Comparison of ENCODE assay signal across 14 cellular contexts in genomic region chr2:68236080-68236734, GRCh38. TPM values are rescaled to one million over a fixed set of nuclear protein-coding genes. Genes with fewer than 3 reads are reported as not detected.
DNase-seq lines count a peak whose midpoint lies in the region; ATAC-seq and TF ChIP-seq lines count a peak whose summit lies in the region.
"Had no signal": no experiment of that assay in that cellular context is flagged by ENCODE, and none has a peak within 500 bp of the region (broad histone marks: within the 10 kb centered on the region; RNA-seq: fewer than 3 reads in every experiment).

No MANE protein-coding gene starts in this region.

- peak overlapping the region; percentile 76; the same call in 1 of the 2 replicates for H3K18ac ChIP-seq in IMR-90 (ENCODE audit: low read depth, low read length)

- in situ Hi-C loops in IMR-90 (cut with MboI; ENCODE audit: low sequenced_read_pairs): no loop called here

- no peak overlapping the region; the same call in 1 of the 2 replicates for H2AK5ac ChIP-seq in IMR-90 (ENCODE audit: low read depth, low read length)

- TF ChIP-seq CTCF in CD4-positive, alpha-beta T cell (IDR thresholded peaks at IDR 0.05): no peak
- TF ChIP-seq CTCF in IMR-90 (conservative IDR thresholded peaks at IDR 0.05; ENCODE audit: low read depth, low read length) (no peak), colonic mucosa (IDR thresholded peaks at IDR 0.05) (no peak)

- no peak overlapping the region for H3K4ac ChIP-seq in IMR-90 (ENCODE audit: low read depth, low read length)

- dilution Hi-C loops in IMR-90 (cut with HindIII; ENCODE audit: low sequenced_read_pairs, unreplicated experiment): no loop called here

- H3K27me3 ChIP-seq in CD4-positive, alpha-beta T cell (ENCODE audit: control insufficient read depth, insufficient read depth, low read length): no peaks in the 10 kb centered on the region
- H3K27me3 ChIP-seq in IMR-90 (ENCODE audit: control insufficient read depth, insufficient read depth, low read length): no peaks in the 10 kb centered on the region
- H3K27me3 ChIP-seq in colonic mucosa: no peaks in the 10 kb centered on the region
- H3K27me3 ChIP-seq: testis had no signal

- H3K9me3 ChIP-seq in CD4-positive, alpha-beta T cell (ENCODE audit: control insufficient read depth, low read length): no peaks in the 10 kb centered on the region
- H3K9me3 ChIP-seq in IMR-90 (ENCODE audit: control insufficient read depth, insufficient read depth, low read length) (no peaks in the 10 kb centered on the region), colonic mucosa (no peaks in the 10 kb centered on the region)
- H3K9me3 ChIP-seq: testis had no signal

- no peak overlapping the region for H2BK15ac ChIP-seq in IMR-90 (ENCODE audit: low read depth, low read length)

- BruUV-seq in IMR-90 (replicated peaks; lab: Mats Ljungman, UMichigan): no TSS peak

- no peaks in the 10 kb centered on the region for H3K27me3 Mint-ChIP-seq in CD4-positive, alpha-beta T cell
- H3K27me3 Mint-ChIP-seq in activated T-helper 17 cell treated with anti-CD3 and anti-CD28 coated beads, Interleukin-2, amount 50 U/mL, for 72 hours: no peaks in the 10 kb centered on the region
- no peaks in the 10 kb centered on the region for H3K27me3 Mint-ChIP-seq in naive thymus-derived CD8-positive, alpha-beta T cell

- no peak overlapping the region for H4K91ac ChIP-seq in IMR-90 (ENCODE audit: insufficient read depth, low read depth, low read length)

- H3K56ac ChIP-seq in IMR-90 (ENCODE audit: extremely low read depth, insufficient read depth, low read length): no peak overlapping the region

- peaks cover 0 to 37% of the 10 kb centered on the region in 2 experiments; a peak in 3 of 4 replicates for H3K79me1 ChIP-seq in IMR-90 (ENCODE audit: low read depth in 1 of 2, low read length in 2 of 2)

- peak overlapping the region; percentile 5 for H3K4me3 Mint-ChIP-seq in CD4-positive, alpha-beta T cell
- peak overlapping the region; percentile 62 for H3K4me3 Mint-ChIP-seq in activated T-helper 17 cell treated with anti-CD3 and anti-CD28 coated beads, Interleukin-2, amount 50 U/mL, for 72 hours
- peak overlapping the region in 9 of 10 donors; percentile 0 to 59 (median 26) for H3K4me3 Mint-ChIP-seq in naive thymus-derived CD8-positive, alpha-beta T cell

- H4K20me1 ChIP-seq in IMR-90 (ENCODE audit: insufficient read depth, low read length): peaks cover 85% of the 10 kb centered on the region

- intact Hi-C loops in CD4-positive, alpha-beta T cell (cut with DNase I, micrococcal nuclease): loop anchor here in 1 of 2 experiments (1.0 kb wide), 1 partner anchor 17 kb away; no protein-coding TSS in a partner anchor
- intact Hi-C loops in IMR-90 (cut with micrococcal nuclease): loop anchor here (5.0 kb wide), 1 partner anchor 34 kb away; no protein-coding TSS in a partner anchor
- intact Hi-C loops in colonic mucosa (cut with DNase I): no loop called here

- peak overlapping the region; percentile 87; the same call in 1 of the 2 replicates for H3K23ac ChIP-seq in IMR-90 (ENCODE audit: low read depth, low read length)

- H2BK5ac ChIP-seq in IMR-90 (ENCODE audit: low read depth, low read length, poor library complexity, severe bottlenecking): peak overlapping the region; percentile 73

- no peak for TF ChIP-seq POLR2A in IMR-90 (IDR thresholded peaks at IDR 0.05; ENCODE audit: low read depth, low read length)

- POLR2A ChIA-PET in CD4-positive, alpha-beta T cell (lab: Charles Lee): interaction anchor here (1.4 to 1.9 kb wide), 6 partner anchors 11 to 111 kb away, joined by 3 to 8 read pairs (median 4); partner anchors contain the start of gene PPP3R1
- POLR2A ChIA-PET in IMR-90 (lab: Charles Lee; ENCODE audit: unreplicated experiment): no interaction called here
- POLR2A ChIA-PET in naive thymus-derived CD8-positive, alpha-beta T cell (lab: Charles Lee): interaction anchor here (1.6 kb wide), 1 partner anchor 15 kb away, joined by 5 read pairs; no protein-coding TSS in a partner anchor

- no peak overlapping the region; the same call in 1 of the 2 replicates for H3K14ac ChIP-seq in IMR-90 (replicated peaks; ENCODE audit: low read depth, low read length)

- DNase-seq in CD4-positive, alpha-beta T cell: no peak
- DNase-seq in IMR-90 (no peak), colonic mucosa (no peak), NCI-H446 (lab: John Stamatoyannopoulos, UW) (no peak)
- peak in 3 of 10 donors; percentile 19 to 21 (median 20) for DNase-seq in naive thymus-derived CD8-positive, alpha-beta T cell
- DNase-seq: foreskin fibroblast; GDM1; NCI-H1930; NK-92 treated with Interleukin-12 subunit alpha and Interleukin-12 subunit beta, amount 100 ng/mL, for 24 hours; testis had no signal

- H3K36me3 ChIP-seq in IMR-90 (ENCODE audit: control insufficient read depth, insufficient read depth, low read length): no peaks in the 10 kb centered on the region; the same call in 1 of the 2 replicates
- H3K36me3 ChIP-seq in colonic mucosa: no peaks in the 10 kb centered on the region

- H2BK20ac ChIP-seq in IMR-90 (ENCODE audit: low read depth, low read length): 0 out of 2 replicates have a peak overlapping the region, but pooled peaks have one; percentile 13

- peak overlapping the region; percentile 44; the same call in 1 of the 2 replicates for H3K4me2 ChIP-seq in IMR-90 (ENCODE audit: low read depth, low read length)

- H2AK9ac ChIP-seq in IMR-90 (replicated peaks; ENCODE audit: low read depth, low read length, poor library complexity): no peak overlapping the region

- no peak overlapping the region for H2BK120ac ChIP-seq in IMR-90 (ENCODE audit: low read depth, low read length)

- H3K4me3 ChIP-seq in IMR-90 (ENCODE audit: insufficient read depth, low read depth, low read length) (no peak overlapping the region), colonic mucosa (no peak overlapping the region)
- H3K4me3 ChIP-seq: testis had no signal

- peaks cover 15% of the 10 kb centered on the region for H3K36me3 Mint-ChIP-seq in CD4-positive, alpha-beta T cell (ENCODE audit: low read depth)
- peaks cover 32% of the 10 kb centered on the region for H3K36me3 Mint-ChIP-seq in activated T-helper 17 cell treated with anti-CD3 and anti-CD28 coated beads, Interleukin-2, amount 50 U/mL, for 72 hours (ENCODE audit: low read depth)
- peaks cover 0 to 11% (median 9%) of the 10 kb centered on the region in 3 donors for H3K36me3 Mint-ChIP-seq in naive thymus-derived CD8-positive, alpha-beta T cell

- CTCF ChIA-PET in CD4-positive, alpha-beta T cell (lab: Charles Lee): interaction anchor here (0.7 to 1.5 kb wide), 5 partner anchors 9 to 93 kb away, joined by 3 to 5 read pairs (median 4); no protein-coding TSS in a partner anchor
- CTCF ChIA-PET in IMR-90 (lab: Yijun Ruan, JAX): no interaction called here

- H3K27ac ChIP-seq in CD4-positive, alpha-beta T cell (ENCODE audit: low read depth, low read length): no peak overlapping the region
- H3K27ac ChIP-seq in IMR-90 (ENCODE audit: insufficient read depth, low read length) (no peak overlapping the region), colonic mucosa (no peak overlapping the region)
- H3K27ac ChIP-seq: testis had no signal

- H3K4me1 ChIP-seq in IMR-90 (ENCODE audit: control insufficient read depth, insufficient read depth, low read length) (peaks cover 24% of the 10 kb centered on the region), colonic mucosa (no peaks in the 10 kb centered on the region)

- H3K9me1 ChIP-seq in IMR-90 (ENCODE audit: insufficient read depth, low read length): peaks cover 6% of the 10 kb centered on the region

- H3K9ac ChIP-seq in IMR-90 (ENCODE audit: low read depth, low read length): no peak overlapping the region
- H3K9ac ChIP-seq in colonic mucosa (ENCODE audit: low read depth in 2 of 2, low read length in 2 of 2): no peak overlapping the region

- H3K4me1 Mint-ChIP-seq in CD4-positive, alpha-beta T cell (ENCODE audit: low read depth): peaks cover 87% of the 10 kb centered on the region
- peaks cover 58% of the 10 kb centered on the region for H3K4me1 Mint-ChIP-seq in activated T-helper 17 cell treated with anti-CD3 and anti-CD28 coated beads, Interleukin-2, amount 50 U/mL, for 72 hours
- peaks cover 30 to 96% (median 84%) of the 10 kb centered on the region in 4 donors for H3K4me1 Mint-ChIP-seq in naive thymus-derived CD8-positive, alpha-beta T cell

- H2AFZ ChIP-seq in IMR-90 (replicated peaks; ENCODE audit: low read length, poor library complexity): no peak overlapping the region

- peak overlapping the region; percentile 26 for H3K27ac Mint-ChIP-seq in CD4-positive, alpha-beta T cell
- H3K27ac Mint-ChIP-seq in activated T-helper 17 cell treated with anti-CD3 and anti-CD28 coated beads, Interleukin-2, amount 50 U/mL, for 72 hours: peak overlapping the region; percentile 31
- H3K27ac Mint-ChIP-seq in naive thymus-derived CD8-positive, alpha-beta T cell: peak overlapping the region in 6 of 10 donors; percentile 2 to 51 (median 34)

- no peak for TF ChIP-seq RAD21 in IMR-90 (IDR thresholded peaks at IDR 0.05; ENCODE audit: low read length)

- peak; percentile 64 for ATAC-seq in CD4-positive, alpha-beta T cell (ENCODE audit: poor library complexity)
- ATAC-seq in IMR-90 (ENCODE audit: low read depth) (no peak), GM21381 (IDR thresholded peaks at IDR 0.05; ENCODE audit: unreplicated experiment) (no peak), GM18498 (IDR thresholded peaks at IDR 0.05; ENCODE audit: unreplicated experiment) (no peak)
- no peak for ATAC-seq in activated T-helper 17 cell treated with anti-CD3 and anti-CD28 coated beads, Interleukin-2, amount 50 U/mL, for 72 hours (replicated peaks)
- peak; percentile 71 to 72 for ATAC-seq in naive thymus-derived CD8-positive, alpha-beta T cell
- ATAC-seq: HepG2 had no signal

- H4K5ac ChIP-seq in IMR-90 (ENCODE audit: low read depth, low read length): peak overlapping the region; percentile 70; the same call in 1 of the 2 replicates

- H4K8ac ChIP-seq in IMR-90 (ENCODE audit: low read depth in 2 of 2, low read length in 2 of 2): peak overlapping the region in 1 of 2 experiments; percentile 4; a peak in 1 of 4 replicates

- no peaks in the 10 kb centered on the region for H3K9me3 Mint-ChIP-seq in CD4-positive, alpha-beta T cell
- H3K9me3 Mint-ChIP-seq in activated T-helper 17 cell treated with anti-CD3 and anti-CD28 coated beads, Interleukin-2, amount 50 U/mL, for 72 hours: no peaks in the 10 kb centered on the region
- H3K9me3 Mint-ChIP-seq in naive thymus-derived CD8-positive, alpha-beta T cell: no peaks in the 10 kb centered on the region

- no CpG with 5 or more reads among the region's 5 CpGs for WGBS in IMR-90 (ENCODE audit: extremely low coverage in 2 of 2, insufficient read length in 1 of 2), 2 experiments

TF ChIP-seq in IMR-90, 13 proteins besides CTCF, POLR2A, EP300 and RAD21 (continues in another document):
- no peak for TF ChIP-seq CEBPB (IDR thresholded peaks at IDR 0.05; ENCODE audit: low read depth, low read length)

RNA-seq across cellular contexts. Expression of gene PPP3R1, which starts 16.1 kb away (rescaled TPM):
- 10 to 100 TPM; 69.8 to 70.3 TPM for total RNA-seq in CD4-positive, alpha-beta T cell
- 9.1 and 18.1 TPM in 2 replicates for total RNA-seq in IMR-90 (2012; rRNA removed)
- polyA plus RNA-seq in IMR-90 (2012; rRNA removed): 11.0 and 17.3 TPM in 2 replicates
- 2.4 and 3.5 TPM in 2 replicates for polyA plus RNA-seq in IMR-90 (2012; cell fraction: cytosol; rRNA removed)
- polyA plus RNA-seq in IMR-90 (2012; cell fraction: nucleus; rRNA removed; ENCODE audit: low replicate concordance): 0.82 and 7.4 TPM in 2 replicates
- 10 to 100 TPM; 54.1 to 70.0 TPM for total RNA-seq in activated T-helper 17 cell treated with anti-CD3 and anti-CD28 coated beads, Interleukin-2, amount 50 U/mL, for 72 hours
- 10 to 100 TPM; 72.5 to 76.3 TPM for total RNA-seq in naive thymus-derived CD8-positive, alpha-beta T cell
- 1 to 10 TPM; 3.4 to 4.3 (median 3.9) TPM for polyA plus RNA-seq in naive thymus-derived CD8-positive, alpha-beta T cell
- total RNA-seq in colonic mucosa: 10 to 100 TPM; 45.1 to 67.8 TPM

Comparison
In these comparisons a context has a peak if more than half of its experiments do, and no peak if none do; other contexts are left out.
1. ATAC-seq: peak in CD4-positive, alpha-beta T cell (single experiment) and naive thymus-derived CD8-positive, alpha-beta T cell (2 of 2); none in IMR-90 (single experiment), activated T-helper 17 cell treated with anti-CD3 and anti-CD28 coated beads, Interleukin-2, amount 50 U/mL, for 72 hours (single experiment), GM21381 (single experiment) and GM18498 (single experiment).
2. H3K4me3 Mint-ChIP-seq: peak in every context shown above with its lines; median percentile 62 in activated T-helper 17 cell treated with anti-CD3 and anti-CD28 coated beads, Interleukin-2, amount 50 U/mL, for 72 hours; 26 in naive thymus-derived CD8-positive, alpha-beta T cell; 5 in CD4-positive, alpha-beta T cell.
3. Peak in every context shown above with its lines, with median percentiles within 50 percentile points of each other: H3K27ac Mint-ChIP-seq.